ENCODE assay signal across 14 cellular contexts in the genomic region with DNA sequence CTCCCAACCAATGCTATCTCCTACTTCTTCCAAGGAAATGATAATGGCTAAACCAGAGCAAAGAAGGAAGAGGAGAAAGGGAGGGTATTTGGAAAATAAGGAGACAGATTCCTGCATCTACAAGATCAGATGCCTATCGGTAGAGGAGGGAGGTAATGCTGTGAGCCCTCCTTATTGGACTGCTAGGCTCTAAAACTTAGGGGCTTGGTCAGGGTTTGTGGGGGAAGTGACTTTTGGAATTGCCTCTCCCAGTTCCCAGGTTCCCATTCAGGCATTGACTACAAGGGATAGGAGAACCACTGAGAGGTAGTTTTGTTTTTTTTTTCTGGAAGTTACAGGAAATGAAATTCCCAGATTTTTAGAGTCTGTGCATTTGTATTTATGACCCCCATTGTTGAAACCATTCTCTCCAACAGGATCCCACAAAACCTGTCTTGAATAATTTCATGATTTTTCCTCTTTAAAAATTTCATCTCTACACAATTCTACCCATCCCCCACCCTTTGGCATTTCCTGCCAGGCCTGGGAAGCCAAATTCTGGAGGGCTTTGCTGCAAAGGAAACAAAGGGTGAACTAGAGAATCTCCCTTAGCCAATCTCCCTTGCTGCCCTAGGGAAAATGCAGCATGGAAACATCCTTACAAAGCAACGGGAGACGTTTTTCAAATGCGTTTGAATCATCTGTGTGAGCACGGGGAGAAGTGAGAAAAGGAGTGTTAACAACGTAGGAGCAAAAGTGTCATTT.
DNase-seq lines count a peak whose midpoint lies in the region; TF ChIP-seq lines count a peak whose summit lies in the region.
"Had no signal": no experiment of that assay in that cellular context is flagged by ENCODE, and none has a peak within 500 bp of the region (broad histone marks: within the 10 kb centered on the region; RNA-seq: fewer than 3 reads in every experiment).

No MANE protein-coding gene starts in this region.

- no peak overlapping the region for H3K9ac ChIP-seq in neural progenitor cell

- no peaks in the 10 kb centered on the region for H3K27me3 ChIP-seq in neural progenitor cell
- H3K27me3 ChIP-seq: uterus had no signal

- peak overlapping the region; percentile 46 for H3K4me2 ChIP-seq in neural progenitor cell

- H3K79me2 ChIP-seq in neural progenitor cell (ENCODE audit: low read depth): no peaks in the 10 kb centered on the region

- H2AFZ ChIP-seq in neural progenitor cell (replicated peaks): peak overlapping the region; percentile 35

- peaks cover 18% of the 10 kb centered on the region for H3K4me1 Mint-ChIP-seq in neural progenitor cell

- peaks cover 8% of the 10 kb centered on the region for H3K36me3 Mint-ChIP-seq in neural progenitor cell

- no peak overlapping the region for H3K4me3 Mint-ChIP-seq in neural progenitor cell

- no peak for TF ChIP-seq CTCF in neural progenitor cell (IDR thresholded peaks at IDR 0.05)

- H3K27ac Mint-ChIP-seq in neural progenitor cell: peak overlapping the region; percentile 61

- H3K36me3 ChIP-seq in neural progenitor cell: no peaks in the 10 kb centered on the region
- H3K36me3 ChIP-seq: uterus had no signal

- H3K4me3 ChIP-seq in neural progenitor cell: no peak overlapping the region
- H3K4me3 ChIP-seq: uterus had no signal

- H3K27ac ChIP-seq in neural progenitor cell: peak overlapping the region; percentile 38
- H3K27ac ChIP-seq: uterus had no signal

- no peaks in the 10 kb centered on the region for H3K9me3 Mint-ChIP-seq in neural progenitor cell

- peaks cover 13% of the 10 kb centered on the region for H3F3A ChIP-seq in neural progenitor cell (ENCODE audit: low read depth)

- peaks cover 12% of the 10 kb centered on the region for H3K4me1 ChIP-seq in neural progenitor cell
- H3K4me1 ChIP-seq: uterus had no signal

- H4K20me1 ChIP-seq in neural progenitor cell (ENCODE audit: low read depth): no peaks in the 10 kb centered on the region

- no peaks in the 10 kb centered on the region for H3K27me3 Mint-ChIP-seq in neural progenitor cell (ENCODE audit: insufficient read depth, low read depth)

- no peaks in the 10 kb centered on the region for H3K9me3 ChIP-seq in neural progenitor cell (ENCODE audit: low read depth)
- H3K9me3 ChIP-seq: uterus had no signal

- peak; percentile 87 for DNase-seq in EH (ENCODE audit: low read depth)
- peak; percentile 76 for DNase-seq in RPMI7951 (ENCODE audit: low read depth)
- DNase-seq in fibroblast of peridontal ligament (ENCODE audit: extremely low read depth): peak; percentile 49
- DNase-seq in neural progenitor cell (ENCODE audit: low spot score): peak; percentile 56
- DNase-seq in NCI-H2196 (lab: John Stamatoyannopoulos, UW; ENCODE audit: unreplicated experiment): no peak
- DNase-seq in hippocampal formation (lab: John Stamatoyannopoulos, UW): no peak
- DNase-seq in pons (ENCODE audit: low spot score): no peak
- no peak for DNase-seq in stimulated activated naive CD4-positive, alpha-beta T cell treated with Interleukin-2 at 50 U/mL for 16 hours (lab: John Stamatoyannopoulos, UW)
- DNase-seq: activated T-cell treated with anti-CD3 and anti-CD28 coated beads, Interleukin-2, amount 50 U/mL, for 1 hour; C1 segment of cervical spinal cord; caudate nucleus; glutamatergic neuron; NCI-H1436; uterus had no signal

Comparison
In these comparisons a context has a peak if more than half of its experiments do, and no peak if none do; other contexts are left out.
1. DNase-seq: peak in EH (single experiment), RPMI7951 (single experiment), fibroblast of peridontal ligament (single experiment) and neural progenitor cell (single experiment); none in NCI-H2196 (single experiment), hippocampal formation (0 of 2), pons (single experiment) and stimulated activated naive CD4-positive, alpha-beta T cell treated with Interleukin-2 at 50 U/mL for 16 hours (single experiment).